In genomic region chr14:36268957-36269734, GRCh38 we compare ENCODE assay signal across 17 cellular contexts. TPM values are rescaled to one million over a fixed set of nuclear protein-coding genes. Genes with fewer than 3 reads are reported as not detected.
DNase-seq lines count a peak whose midpoint lies in the region; ATAC-seq lines count a peak whose summit lies in the region.
"Had no signal": no experiment of that assay in that cellular context is flagged by ENCODE, and none has a peak within 500 bp of the region (broad histone marks: within the 10 kb centered on the region; RNA-seq: fewer than 3 reads in every experiment).

No MANE protein-coding gene starts in this region.

- DNase-seq in NCI-H524 (lab: John Stamatoyannopoulos, UW): peak; percentile 21 to 41
- DNase-seq in NCI-H524 treated with DMSO at 0.1 percent for 48 hours (lab: John Stamatoyannopoulos, UW): no peak
- DNase-seq in NCI-H2227 treated with DMSO at 0.1 percent for 48 hours (lab: John Stamatoyannopoulos, UW): peak; percentile 68
- no peak for DNase-seq in OCI-M1 (lab: John Stamatoyannopoulos, UW)
- DNase-seq in T-helper 1 cell: no peak
- DNase-seq in DMS 273 (lab: John Stamatoyannopoulos, UW; ENCODE audit: unreplicated experiment): no peak
- DNase-seq: activated naive CD4-positive, alpha-beta T cell treated with anti-CD3 and anti-CD28 coated beads for 36 hours; EL; kidney; occipital lobe; SJCRH30; stimulated activated CD4-positive, alpha-beta T cell treated with anti-CD3 and anti-CD28 coated beads, Interleukin-4, amount 100 ng/mL, for 24 hours; T1000 had no signal

- no peaks in the 10 kb centered on the region for H3K36me3 ChIP-seq in iPS-15b (ENCODE audit: control insufficient read depth, insufficient read depth, low read length)
- H3K36me3 ChIP-seq: SJCRH30, thoracic aorta had no signal

- peaks cover 44% of the 10 kb centered on the region for H3K27me3 ChIP-seq in iPS-15b (ENCODE audit: control insufficient read depth, insufficient read depth, low read length)

- H3K4me1 ChIP-seq in iPS-15b (ENCODE audit: control insufficient read depth, insufficient read depth, low read length): peaks cover 48% of the 10 kb centered on the region
- H3K4me1 ChIP-seq: SJCRH30 had no signal

- ATAC-seq in esophagus mucosa: no peak
- ATAC-seq: HepG2 had no signal

- H3K9ac ChIP-seq in iPS-15b (ENCODE audit: low read depth, low read length): no peak overlapping the region

- no peaks in the 10 kb centered on the region for H3K9me3 ChIP-seq in iPS-15b (ENCODE audit: control insufficient read depth, insufficient read depth, low read length)
- H3K9me3 ChIP-seq: SJCRH30, thoracic aorta had no signal

- H3K4me3 ChIP-seq in iPS-15b (ENCODE audit: low read depth, low read length): peak overlapping the region; percentile 1
- H3K4me3 ChIP-seq: SJCRH30, thoracic aorta had no signal

RNA-seq across cellular contexts. Expression of gene MBIP, which starts 51.3 kb away (rescaled TPM):
- total RNA-seq in esophagus mucosa: 12.5 TPM

Comparison
In these comparisons a context has a peak if more than half of its experiments do, and no peak if none do; other contexts are left out.
1. DNase-seq: peak in NCI-H524 (2 of 2) and NCI-H2227 treated with DMSO at 0.1 percent for 48 hours (single experiment); none in NCI-H524 treated with DMSO at 0.1 percent for 48 hours (single experiment), OCI-M1 (single experiment), T-helper 1 cell (0 of 5) and DMS 273 (single experiment).